ENCODE assay signal across 28 cellular contexts in the genomic region with DNA sequence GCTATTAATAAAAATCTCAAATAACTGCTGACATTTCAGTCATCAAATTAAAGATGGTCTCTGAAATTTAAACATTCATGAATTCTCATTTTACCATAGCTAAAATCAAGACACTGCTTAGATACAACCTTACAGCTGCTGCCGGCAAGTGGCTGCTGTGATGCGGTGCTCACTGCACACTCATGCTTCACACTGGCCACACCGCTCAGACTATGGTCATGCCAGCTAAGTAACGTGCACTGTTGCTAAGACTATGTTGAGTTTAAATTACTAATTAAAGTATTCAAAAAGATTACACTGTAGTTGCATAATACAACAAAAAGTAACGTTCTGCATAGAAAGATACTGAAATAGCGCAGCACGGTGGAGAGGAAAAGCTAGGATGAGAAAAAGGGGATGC. TPM values are rescaled to one million over a fixed set of nuclear protein-coding genes. Genes with fewer than 3 reads are reported as not detected.
DNase-seq lines count a peak whose midpoint lies in the region; ATAC-seq and TF ChIP-seq lines count a peak whose summit lies in the region.
"Had no signal": no experiment of that assay in that cellular context is flagged by ENCODE, and none has a peak within 500 bp of the region (broad histone marks: within the 10 kb centered on the region; RNA-seq: fewer than 3 reads in every experiment).

No MANE protein-coding gene starts in this region.

- H3K9me3 ChIP-seq in right atrium auricular region, result no peaks in the 10 kb centered on the region
- H3K9me3 ChIP-seq in T-helper 17 cell (ENCODE audit: control insufficient read depth, low read length, poor library complexity, severe bottlenecking), result no peaks in the 10 kb centered on the region
- H3K9me3 ChIP-seq in testis, result no peaks in the 10 kb centered on the region
- H3K9me3 ChIP-seq: adrenal gland, gastroesophageal sphincter, neutrophil, prostate gland, sigmoid colon had no signal

- DNase-seq in right atrium auricular region (ENCODE audit: low spot score) (no peak), cardiac septum (ENCODE audit: low spot score) (no peak), T-helper 17 cell (no peak), fibroblast of gingiva (ENCODE audit: low read depth) (peak; percentile 25), testis (no peak), H4 (ENCODE audit: low spot score) (no peak), DMS 273 treated with DMSO at 0.1 percent for 48 hours (lab: John Stamatoyannopoulos, UW) (no peak)
- DNase-seq: activated CD8-positive, alpha-beta memory T cell treated with anti-CD3 and anti-CD28 coated beads, Interleukin-2, amount 50 U/mL, for 4 hours; activated effector memory CD4-positive, alpha-beta T cell treated with Interleukin-2 at 50 U/mL for 16 hours; adrenal gland; brain microvascular endothelial cell; effector CD4-positive, alpha-beta T cell; erythroblast; hypothalamus; Karpas-422; NCI-H1436; NCI-H2081 treated with DMSO at 0.1 percent for 48 hours; NCI-H774; sigmoid colon; stimulated activated CD4-positive, alpha-beta T cell treated with anti-CD3 and anti-CD28 coated beads, Interleukin-15, amount 100 ng/mL, for 24 hours; stimulated activated naive CD4-positive, alpha-beta T cell; WERI-Rb-1 had no signal

- ATAC-seq in T-helper 17 cell, result no peak
- ATAC-seq in HG02885 (IDR thresholded peaks at IDR 0.05; ENCODE audit: poor library complexity, unreplicated experiment), result no peak
- ATAC-seq: gastroesophageal sphincter, left lobe of liver had no signal

- no peak overlapping the region for H3K4me3 Mint-ChIP-seq in T-helper 17 cell
- H3K4me3 Mint-ChIP-seq: CD14-positive monocyte had no signal

- peak overlapping the region; percentile 61 for H3K27ac Mint-ChIP-seq in T-helper 17 cell

- H3K4me3 ChIP-seq in right atrium auricular region, result no peak overlapping the region
- H3K4me3 ChIP-seq in testis, result no peak overlapping the region
- H3K4me3 ChIP-seq: adrenal gland, gastroesophageal sphincter, prostate gland, sigmoid colon had no signal

- intact Hi-C loops in cardiac septum (cut with DNase I), result no loop called here
- intact Hi-C loops in testis (cut with DNase I; ENCODE audit: low total_unique reads), result loop anchor here (10.0 kb wide), 1 partner anchor 120 kb away; no protein-coding TSS in a partner anchor

- 74 to 75% methylated on average over 7 of the region's 7 CpGs for WGBS in testis, 2 donors

- no peaks in the 10 kb centered on the region for H3K27me3 Mint-ChIP-seq in T-helper 17 cell

- H3K27ac ChIP-seq in right atrium auricular region (peak overlapping the region; percentile 70 to 91), testis (no peak overlapping the region)
- H3K27ac ChIP-seq: adrenal gland, brain microvascular endothelial cell, gastroesophageal sphincter, neutrophil, prostate gland, sigmoid colon, WERI-Rb-1 had no signal

- H3K36me3 ChIP-seq in right atrium auricular region, result peaks cover 9% of the 10 kb centered on the region
- no peaks in the 10 kb centered on the region for H3K36me3 ChIP-seq in testis (ENCODE audit: low read depth, missing control alignments)
- H3K36me3 ChIP-seq: adrenal gland, gastroesophageal sphincter, neutrophil, prostate gland, sigmoid colon had no signal

- peaks cover 0 to 56% of the 10 kb centered on the region in 2 donors for H3K4me1 ChIP-seq in right atrium auricular region
- no peaks in the 10 kb centered on the region for H3K4me1 ChIP-seq in testis

- H3K4me1 Mint-ChIP-seq in T-helper 17 cell, result peaks cover 13% of the 10 kb centered on the region

- no peaks in the 10 kb centered on the region for H3K36me3 Mint-ChIP-seq in T-helper 17 cell (ENCODE audit: low read depth)

- no peak for TF ChIP-seq CTCF in right atrium auricular region (IDR thresholded peaks at IDR 0.05)
- no peak for TF ChIP-seq CTCF in testis (IDR thresholded peaks at IDR 0.05)

- no peak for TF ChIP-seq POLR2A in testis (IDR thresholded peaks at IDR 0.05)

- H3K27me3 ChIP-seq in right atrium auricular region (no peaks in the 10 kb centered on the region), testis (no peaks in the 10 kb centered on the region)
- H3K27me3 ChIP-seq: adrenal gland, brain microvascular endothelial cell, gastroesophageal sphincter, neutrophil, sigmoid colon had no signal

RNA-seq across cellular contexts. Expression of gene ATP13A3, which starts 12.1 kb away (rescaled TPM):
- 100 to 1,000 TPM; 188 to 284 TPM for total RNA-seq in right atrium auricular region
- 217 TPM for total RNA-seq in cardiac septum
- 10 to 100 TPM; 65.6 to 81.0 TPM for total RNA-seq in T-helper 17 cell
- total RNA-seq in testis, result 10 to 100 TPM; 51.8 to 62.3 TPM
- 26.6 TPM for polyA plus RNA-seq in testis (ENCODE audit: insufficient read depth, low read depth, low replicate concordance)
- 66.1 and 83.2 TPM in 2 replicates for total RNA-seq in H4 (2014; rRNA removed; shearing (Covaris generic))

Comparison
In these comparisons a context has a peak if more than half of its experiments do, and no peak if none do; other contexts are left out.
1. H3K27ac ChIP-seq: peak in right atrium auricular region (2 of 2); none in testis (0 of 2).